In the genomic region with DNA sequence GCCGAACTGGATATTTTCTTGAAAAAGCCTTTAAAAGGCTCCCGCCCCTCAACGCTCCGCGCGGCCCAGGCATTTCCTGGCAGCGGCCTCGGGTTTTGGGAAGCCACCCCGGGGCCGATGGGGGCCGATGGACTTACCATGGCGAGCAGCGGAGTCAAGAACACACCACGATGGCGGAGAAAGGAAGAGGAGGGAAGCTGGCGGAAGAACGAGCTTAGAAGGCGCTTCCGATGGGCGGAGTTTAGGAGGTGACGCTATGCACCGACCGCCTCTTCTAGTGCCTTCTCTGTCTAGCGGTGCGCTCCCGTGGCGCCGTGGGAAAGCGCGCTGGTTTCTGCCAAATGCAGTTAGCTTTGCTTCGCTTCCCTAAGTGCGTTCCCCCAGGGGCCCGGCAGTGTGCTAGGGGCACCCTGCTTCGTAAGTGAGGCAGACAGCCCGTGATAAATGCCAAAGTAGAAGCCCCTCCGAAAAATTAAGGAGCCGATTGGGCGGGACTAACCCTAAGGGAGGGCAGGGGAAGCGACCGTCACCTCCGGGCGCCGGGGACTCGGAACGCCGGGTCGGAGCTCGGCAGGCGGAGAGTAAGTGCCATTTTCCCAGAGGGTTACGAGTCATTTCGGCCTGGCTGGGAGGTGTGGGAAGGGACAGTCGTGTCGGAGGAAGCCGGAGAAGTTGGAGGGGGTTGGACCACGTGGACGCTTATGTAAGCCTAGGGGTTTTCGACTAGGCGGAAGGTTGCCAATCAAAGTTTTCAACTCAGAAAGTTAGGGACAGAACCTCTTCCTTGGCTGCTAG, we compare ENCODE assay signal across 8 cellular contexts. TPM values are rescaled to one million over a fixed set of nuclear protein-coding genes. Genes with fewer than 3 reads are reported as not detected.
DNase-seq lines count a peak whose midpoint lies in the region; ATAC-seq, FAIRE-seq and TF ChIP-seq lines count a peak whose summit lies in the region.

A gene (minus strand): TSS at position 194 of the 795 bp plus-strand sequence. CDS start 54 bp downstream, at position 140.

- H3K4me1 Mint-ChIP-seq in Calu3 (ENCODE audit: low read depth, unreplicated experiment) = peaks cover 7% of the 10 kb centered on the region
- H3K4me1 Mint-ChIP-seq in activated CD8-positive, alpha-beta memory T cell treated with anti-CD3 and anti-CD28 coated beads, Interleukin-2, amount 10 ng/mL, durations not matched to agents 7 days and 5 days = peaks cover 36% of the 10 kb centered on the region

- H3K18ac ChIP-seq in H1 (ENCODE audit: extremely low read depth, low read length) = no peak within 1 kb of the TSS
- peak within 1 kb of the TSS; percentile 99 for H3K18ac ChIP-seq in mesendoderm (ENCODE audit: low read length)

- H3K9me3 ChIP-seq in HUES48 (ENCODE audit: control insufficient read depth, insufficient read depth, low read length) (peaks cover 23% of the 10 kb centered on the region; the same call in 1 of the 2 replicates), NT2/D1 (ENCODE audit: insufficient read depth, low read length) (no peaks in the 10 kb centered on the region), H1 (ENCODE audit: insufficient read depth in 2 of 2, low read depth in 1 of 2, low read length in 1 of 2) (no peaks in the 10 kb centered on the region)

- no peak within 1 kb of the TSS for H3K14ac ChIP-seq in H1 (ENCODE audit: insufficient read length)

- peak within 1 kb of the TSS; percentile 81 for H4K91ac ChIP-seq in H1 (replicated peaks; ENCODE audit: insufficient read length, low read length)

- H2BK20ac ChIP-seq in H1 (ENCODE audit: low read length) = no peak within 1 kb of the TSS

- H3K56ac ChIP-seq in H1 (replicated peaks; ENCODE audit: insufficient read length, low read depth, low read length) (peak within 1 kb of the TSS; percentile 46), mesendoderm (ENCODE audit: low read length) (peak within 1 kb of the TSS; percentile 71)

- H3K4me2 ChIP-seq in H1 (ENCODE audit: insufficient read depth in 1 of 2, low read depth in 2 of 2, low read length in 2 of 2) (peak within 1 kb of the TSS; percentile 59 to 69), mesendoderm (ENCODE audit: low read length) (peak within 1 kb of the TSS; percentile 50)

- H3K27ac ChIP-seq in HUES48 (ENCODE audit: low read depth, low read length) = peak within 1 kb of the TSS; percentile 99
- H3K27ac ChIP-seq in H1 (ENCODE audit: low read depth, low read length) = peak within 1 kb of the TSS; percentile 87
- peak within 1 kb of the TSS; percentile 97 for H3K27ac ChIP-seq in mesendoderm (ENCODE audit: low read depth, low read length)

- DNase-seq in Calu3 (peak; percentile 79), NT2/D1 (ENCODE audit: low read depth, low spot score) (peak; percentile 77), H1 (ENCODE audit: low read depth in 1 of 2, low spot score in 2 of 2) (peak in 1 of 2 experiments; percentile 71), mesendoderm (peak; percentile 94)
- DNase-seq in activated CD8-positive, alpha-beta memory T cell treated with anti-CD3 and anti-CD28 coated beads, Interleukin-2, amount 10 ng/mL, durations not matched to agents 7 days and 5 days = peak; percentile 89
- DNase-seq in stimulated activated CD8-positive, alpha-beta memory T cell treated with anti-CD3 and anti-CD28 coated beads, Interleukin-15, amount 100 ng/mL, for 1 hour (ENCODE audit: low read depth) = peak; percentile 50

- H3K27ac Mint-ChIP-seq in Calu3 (ENCODE audit: unreplicated experiment) = peak within 1 kb of the TSS; percentile 87
- peak within 1 kb of the TSS; percentile 96 for H3K27ac Mint-ChIP-seq in activated CD8-positive, alpha-beta memory T cell treated with anti-CD3 and anti-CD28 coated beads, Interleukin-2, amount 10 ng/mL, durations not matched to agents 7 days and 5 days

- H2BK120ac ChIP-seq in H1 (replicated peaks; ENCODE audit: low read depth, low read length) (no peak within 1 kb of the TSS), mesendoderm (ENCODE audit: low read depth, low read length) (no peak within 1 kb of the TSS)

- BruUV-seq in Calu3 (replicated peaks; lab: Mats Ljungman, UMichigan) = TSS peak; percentile 80

- peak within 1 kb of the TSS; percentile 24; the same call in 1 of the 2 replicates for H2AK5ac ChIP-seq in H1 (ENCODE audit: low read depth, low read length)
- H2AK5ac ChIP-seq in mesendoderm (ENCODE audit: low read length) = no peak within 1 kb of the TSS

- H3K9me3 Mint-ChIP-seq in Calu3 (ENCODE audit: low read depth, unreplicated experiment) = no peaks in the 10 kb centered on the region
- no peaks in the 10 kb centered on the region for H3K9me3 Mint-ChIP-seq in activated CD8-positive, alpha-beta memory T cell treated with anti-CD3 and anti-CD28 coated beads, Interleukin-2, amount 10 ng/mL, durations not matched to agents 7 days and 5 days (ENCODE audit: low read depth)

- H4K5ac ChIP-seq in H1 (ENCODE audit: insufficient read length, low read depth, low read length) (peak within 1 kb of the TSS; percentile 76), mesendoderm (ENCODE audit: low read length) (no peak within 1 kb of the TSS)

- H3K36me3 ChIP-seq in HUES48 (ENCODE audit: control insufficient read depth, insufficient read depth, low read length) (peaks cover 34% of the 10 kb centered on the region), NT2/D1 (ENCODE audit: insufficient read depth, insufficient read length, low read length) (peaks cover 45% of the 10 kb centered on the region), H1 (ENCODE audit: control insufficient read depth in 2 of 4, insufficient read depth in 4 of 4, low read length in 3 of 4) (peaks cover 0 to 33% (median 17%) of the 10 kb centered on the region in 4 experiments; a peak in 7 of 8 replicates), mesendoderm (ENCODE audit: control insufficient read depth, insufficient read depth, low read length) (peaks cover 2% of the 10 kb centered on the region)

- intact Hi-C loops in Calu3 (cut with micrococcal nuclease; ENCODE audit: unreplicated experiment) = no loop called here

- peak; percentile 90 to 94 for TF ChIP-seq POLR2A in H1 (IDR thresholded peaks at IDR 0.05; ENCODE audit: control extremely low read depth in 1 of 2, low read depth in 2 of 2, low read length in 2 of 2)

- H3K79me2 ChIP-seq in H1 (ENCODE audit: control insufficient read depth in 1 of 2, insufficient read depth in 2 of 2, low read length in 2 of 2) (peaks cover 15 to 45% of the 10 kb centered on the region in 2 experiments), mesendoderm (ENCODE audit: control insufficient read depth, insufficient read depth, low read length) (peaks cover 42% of the 10 kb centered on the region)

- peak within 1 kb of the TSS; percentile 96 for H3K4me3 ChIP-seq in HUES48 (ENCODE audit: low read depth, low read length)
- H3K4me3 ChIP-seq in NT2/D1 (ENCODE audit: insufficient read length, low read depth) = peak within 1 kb of the TSS; percentile 76
- peak within 1 kb of the TSS; percentile 72 to 98 (median 85) for H3K4me3 ChIP-seq in H1 (ENCODE audit: extremely low read depth in 1 of 4, insufficient read depth in 2 of 4, low read depth in 3 of 4, low read length in 4 of 4)
- H3K4me3 ChIP-seq in mesendoderm (ENCODE audit: low read length) = peak within 1 kb of the TSS; percentile 84

- no peaks in the 10 kb centered on the region for H3K27me3 Mint-ChIP-seq in Calu3 (ENCODE audit: unreplicated experiment)
- no peaks in the 10 kb centered on the region for H3K27me3 Mint-ChIP-seq in activated CD8-positive, alpha-beta memory T cell treated with anti-CD3 and anti-CD28 coated beads, Interleukin-2, amount 10 ng/mL, durations not matched to agents 7 days and 5 days

- peak within 1 kb of the TSS; percentile 84 for H3K4me3 Mint-ChIP-seq in Calu3 (ENCODE audit: low read depth, unreplicated experiment)
- H3K4me3 Mint-ChIP-seq in activated CD8-positive, alpha-beta memory T cell treated with anti-CD3 and anti-CD28 coated beads, Interleukin-2, amount 10 ng/mL, durations not matched to agents 7 days and 5 days = peak within 1 kb of the TSS; percentile 95

- H3K4me1 ChIP-seq in HUES48 (ENCODE audit: control insufficient read depth, insufficient read depth, low read length) = no peaks in the 10 kb centered on the region
- H3K4me1 ChIP-seq in NT2/D1 (ENCODE audit: insufficient read depth, insufficient read length) = no peaks in the 10 kb centered on the region
- peaks cover 0 to 3% (median 0%) of the 10 kb centered on the region in 4 experiments; a peak in 1 of 7 replicates for H3K4me1 ChIP-seq in H1 (replicated peaks in 1 of 4; ENCODE audit: control insufficient read depth in 3 of 4, insufficient read depth in 4 of 4, low read length in 3 of 4)
- no peaks in the 10 kb centered on the region for H3K4me1 ChIP-seq in mesendoderm (ENCODE audit: control insufficient read depth, low read depth, low read length)

- H3K27me3 ChIP-seq in HUES48 (ENCODE audit: control insufficient read depth, insufficient read depth, low read length) = no peaks in the 10 kb centered on the region
- no peaks in the 10 kb centered on the region for H3K27me3 ChIP-seq in NT2/D1 (ENCODE audit: insufficient read depth, insufficient read length)
- no peaks in the 10 kb centered on the region for H3K27me3 ChIP-seq in H1 (replicated peaks in 1 of 4; ENCODE audit: control insufficient read depth in 3 of 4, extremely low read depth in 1 of 4, insufficient read depth in 3 of 4, low read length in 3 of 4)
- H3K27me3 ChIP-seq in mesendoderm (ENCODE audit: insufficient read depth, low read length, poor library complexity) = no peaks in the 10 kb centered on the region

- peak within 1 kb of the TSS; percentile 53 for H3K4ac ChIP-seq in H1 (replicated peaks; ENCODE audit: insufficient read length, low read depth, low read length)
- peak within 1 kb of the TSS; percentile 94 for H3K4ac ChIP-seq in mesendoderm (ENCODE audit: low read depth, low read length)

- peak within 1 kb of the TSS; percentile 66 for H2BK5ac ChIP-seq in H1 (ENCODE audit: low read depth, low read length)
- H2BK5ac ChIP-seq in mesendoderm (ENCODE audit: low read length) = no peak within 1 kb of the TSS

- ATAC-seq in GM21423 (IDR thresholded peaks at IDR 0.05; ENCODE audit: unreplicated experiment) = peak; percentile 95
- ATAC-seq in activated CD8-positive, alpha-beta memory T cell treated with anti-CD3 and anti-CD28 coated beads, Interleukin-2, amount 10 ng/mL, durations not matched to agents 7 days and 5 days = peak; percentile 90

- no peak for FAIRE-seq in H1 (lab: Jason Lieb, UNC)

- no peaks in the 10 kb centered on the region; the same call in 1 of the 2 replicates for H3K23me2 ChIP-seq in H1 (ENCODE audit: low read depth, low read length)

- H3K9ac ChIP-seq in HUES48 (ENCODE audit: low read depth, low read length) = peak within 1 kb of the TSS; percentile 97
- peak within 1 kb of the TSS; percentile 93 for H3K9ac ChIP-seq in NT2/D1 (ENCODE audit: insufficient read length, low read depth)
- H3K9ac ChIP-seq in H1 (replicated peaks in 1 of 4; ENCODE audit: extremely low read depth in 1 of 4, low read depth in 3 of 4, low read length in 3 of 4) = peak within 1 kb of the TSS; percentile 85 to 93 (median 90)
- peak within 1 kb of the TSS; percentile 87 for H3K9ac ChIP-seq in mesendoderm (ENCODE audit: low read length)

- H2BK15ac ChIP-seq in H1 (ENCODE audit: low read length) (no peak within 1 kb of the TSS), mesendoderm (replicated peaks; ENCODE audit: low read depth) (no peak within 1 kb of the TSS)

- peaks cover 60% of the 10 kb centered on the region for H3K36me3 Mint-ChIP-seq in Calu3 (ENCODE audit: insufficient read depth, unreplicated experiment)
- peaks cover 36% of the 10 kb centered on the region for H3K36me3 Mint-ChIP-seq in activated CD8-positive, alpha-beta memory T cell treated with anti-CD3 and anti-CD28 coated beads, Interleukin-2, amount 10 ng/mL, durations not matched to agents 7 days and 5 days

- H3K23ac ChIP-seq in H1 (ENCODE audit: insufficient read length) (no peak within 1 kb of the TSS), mesendoderm (ENCODE audit: low read length) (peak within 1 kb of the TSS; percentile 72)

- H2BK12ac ChIP-seq in H1 (ENCODE audit: low read depth, low read length) = no peak within 1 kb of the TSS

- TF ChIP-seq CTCF in Calu3 (IDR thresholded peaks at IDR 0.05; ENCODE audit: unreplicated experiment) (no peak), H1 (IDR thresholded peaks at IDR 0.05; ENCODE audit: control extremely low read depth in 1 of 3, insufficient read depth in 1 of 3, low read depth in 1 of 3, low read length in 3 of 3) (no peak)

- 1% methylated on average over 14 of the region's 58 CpGs; no CpG with 5 or more reads in 1 of the 2 experiments for WGBS in H1 (ENCODE audit: extremely low coverage in 1 of 2, insufficient coverage in 1 of 2, insufficient read length in 1 of 2, insufficient replicate concordance in 2 of 2, low coverage in 1 of 2, low lambda C conversion rate in 2 of 2, missing lambda C conversion rate in 1 of 2), 2 experiments
- no CpG with 5 or more reads among the region's 58 CpGs for WGBS in mesendoderm (ENCODE audit: extremely low coverage, insufficient coverage, low lambda C conversion rate)

- POLR2A ChIA-PET in H1 (lab: Charles Lee; ENCODE audit: partially characterized antibody) = interaction anchor here (0.5 to 3.6 kb wide), 38 partner anchors 10 to 1296 kb away, joined by 3 to 48 read pairs (median 4); a partner anchor contains a TSS

- CTCF ChIA-PET in Calu3 (lab: Charles Lee) = interaction anchor here (0.6 to 1.4 kb wide), 7 partner anchors 33 to 332 kb away, joined by 3 to 6 read pairs (median 3); a partner anchor contains a TSS
- CTCF ChIA-PET in activated CD8-positive, alpha-beta memory T cell treated with anti-CD3 and anti-CD28 coated beads, Interleukin-2, amount 10 ng/mL, durations not matched to agents 7 days and 5 days (lab: Charles Lee) = interaction anchor here (0.6 to 1.8 kb wide), 10 partner anchors 12 to 96 kb away, joined by 3 to 12 read pairs (median 5); a partner anchor contains a TSS
- CTCF ChIA-PET in H1 (lab: Charles Lee; ENCODE audit: partially characterized antibody) = interaction anchor here (0.6 to 1.7 kb wide), 2 partner anchors 33 to 103 kb away, joined by 3 to 8 read pairs; a partner anchor contains a TSS

- TF ChIP-seq RAD21 in H1 (IDR thresholded peaks at IDR 0.05 in 1 of 2, conservative IDR thresholded peaks at IDR 0.05 in 1 of 2; ENCODE audit: low read depth in 2 of 2, low read length in 2 of 2) = no peak

- H4K8ac ChIP-seq in H1 (ENCODE audit: extremely low read depth, insufficient read depth, low read length) (peak within 1 kb of the TSS; percentile 95; the same call in 1 of the 2 replicates), mesendoderm (ENCODE audit: low read depth, low read length) (peak within 1 kb of the TSS; percentile 65)

- H3K79me1 ChIP-seq in H1 (ENCODE audit: low read depth, low read length) (no peaks in the 10 kb centered on the region), mesendoderm (ENCODE audit: low read length) (no peaks in the 10 kb centered on the region)

- peaks cover 15 to 18% of the 10 kb centered on the region in 2 experiments for H4K20me1 ChIP-seq in H1 (replicated peaks in 1 of 2; ENCODE audit: control insufficient read depth in 1 of 2, insufficient read depth in 2 of 2, low read length in 2 of 2)

- no peak for TF ChIP-seq EP300 in H1 (IDR thresholded peaks at IDR 0.05; ENCODE audit: borderline replicate concordance in 1 of 2, low read depth in 2 of 2, low read length in 2 of 2)

- 0 out of 2 replicates have a peak within 1 kb of the TSS, but pooled peaks have one; percentile 34 for H2AFZ ChIP-seq in H1 (ENCODE audit: low read length)

RNA-seq across cellular contexts. Expression of the gene that starts here (rescaled TPM):
- 1,689 and 1,778 TPM in 2 replicates for total RNA-seq in Calu3 (2022)
- 1,000 to 10,000 TPM; 1,797 to 1,809 TPM for total RNA-seq in activated CD8-positive, alpha-beta memory T cell treated with anti-CD3 and anti-CD28 coated beads, Interleukin-2, amount 10 ng/mL, durations not matched to agents 7 days and 5 days
- total RNA-seq in H1 (2021; fragmentation: NEBNext Ultra II Directional; extraction: Animal tissue kit (Norgen Biotek cat#: 25700)) = 1,901 and 1,942 TPM in 2 replicates
- 1,054 and 2,394 TPM in 2 replicates for polyA plus RNA-seq in H1 (2011; rRNA removed)
- 2,063 TPM for polyA plus RNA-seq in H1 (2011; cell fraction: cytosol; rRNA removed)
- polyA plus RNA-seq in H1 (2011; cell fraction: nucleus; rRNA removed) = 385 TPM
- polyA plus RNA-seq in H1 (2012, experiment 1 of 2) = 3,116 to 6,113 TPM (median 4,366 TPM) in 4 replicates
- 4,914 TPM for polyA plus RNA-seq in H1 (2012, experiment 2 of 2)
- 7,569 TPM for polyA plus RNA-seq in H1 (2013, experiment 1 of 2)
- polyA plus RNA-seq in H1 (2013, experiment 2 of 2) = 7,757 TPM
- polyA minus RNA-seq in H1 (2011; rRNA and poly(A)+ RNA removed) = 364 and 530 TPM in 2 replicates
- polyA minus RNA-seq in H1 (2011; cell fraction: cytosol; rRNA and poly(A)+ RNA removed) = 173 TPM
- polyA minus RNA-seq in H1 (2011; cell fraction: nucleus; rRNA and poly(A)+ RNA removed) = 243 TPM
- 6,113 TPM for polyA plus RNA-seq in mesendoderm (2013, experiment 1 of 2)
- polyA plus RNA-seq in mesendoderm (2013, experiment 2 of 2) = 6,038 TPM
